ENCODE assay signal across 1 cellular context in genomic region chr6:169205176-169206160, GRCh38.
TF ChIP-seq lines count a peak whose summit lies in the region.

No MANE protein-coding gene starts in this region.

TF ChIP-seq in SK-N-SH, 30 proteins besides CTCF, POLR2A, EP300 and RAD21 (continued from another document):
- TF ChIP-seq FOXJ3 (CRISPR knock-in tag; IDR thresholded peaks at IDR 0.05) (no peak), MAX (IDR thresholded peaks at IDR 0.05; ENCODE audit: low read depth) (0 out of 2 replicates have a peak, but pooled peaks have one; percentile 51), TEAD4 (IDR thresholded peaks at IDR 0.05; ENCODE audit: borderline replicate concordance, insufficient read depth) (no peak), MXI1 (IDR thresholded peaks at IDR 0.05; ENCODE audit: low read depth, low read length) (no peak), FOXM1 (IDR thresholded peaks at IDR 0.05; ENCODE audit: low read depth) (no peak), USF2 (IDR thresholded peaks at IDR 0.05; ENCODE audit: borderline replicate concordance, low read depth, low read length) (no peak), YY1 (IDR thresholded peaks at IDR 0.05; ENCODE audit: low read depth) (no peak), USF1 (IDR thresholded peaks at IDR 0.05; ENCODE audit: borderline replicate concordance, low read depth) (no peak), RFX5 (IDR thresholded peaks at IDR 0.05; ENCODE audit: low read length) (no peak), REST (IDR thresholded peaks at IDR 0.05; ENCODE audit: low read depth, low read length) (0 out of 2 replicates have a peak, but pooled peaks have one; percentile 11), RXRA (IDR thresholded peaks at IDR 0.05; ENCODE audit: borderline replicate concordance, low read depth) (peak; percentile 68; the same call in 1 of the 2 replicates), ELF1 (IDR thresholded peaks at IDR 0.05) (no peak), PBX3 (IDR thresholded peaks at IDR 0.05) (peak; percentile 92), NRF1 (IDR thresholded peaks at IDR 0.05; ENCODE audit: low read depth, low read length) (no peak), TCF12 (IDR thresholded peaks at IDR 0.05) (peak; percentile 99), GABPA (IDR thresholded peaks at IDR 0.05; ENCODE audit: low read depth) (no peak), SMC3 (IDR thresholded peaks at IDR 0.05; ENCODE audit: low read depth, low read length) (no peak), TAF1 (IDR thresholded peaks at IDR 0.05; ENCODE audit: borderline replicate concordance, low read depth, low read length) (no peak), POLR2AphosphoS5 (IDR thresholded peaks at IDR 0.05; ENCODE audit: low read depth, low read length) (peak; percentile 74), FOSL2 (IDR thresholded peaks at IDR 0.05; ENCODE audit: borderline replicate concordance, low read depth) (peak; percentile 74; the same call in 1 of the 2 replicates)
